ENCODE assay signal across 24 cellular contexts in genomic region chr7:47624660-47625059, GRCh38. TPM values are rescaled to one million over a fixed set of nuclear protein-coding genes. Genes with fewer than 3 reads are reported as not detected.
"Had no signal": no experiment of that assay in that cellular context is flagged by ENCODE, and none has a peak within 500 bp of the region (broad histone marks: within the 10 kb centered on the region; RNA-seq: fewer than 3 reads in every experiment).

No MANE protein-coding gene starts in this region.

- DNase-seq: activated CD8-positive, alpha-beta memory T cell treated with anti-CD3 and anti-CD28 coated beads for 24 hours; activated CD8-positive, alpha-beta memory T cell treated with anti-CD3 and anti-CD28 coated beads, Interleukin-2, amount 50 U/mL, for 48 hours; activated naive CD4-positive, alpha-beta T cell treated with Interleukin-2 at 50 U/mL for 16 hours; activated naive CD8-positive, alpha-beta T cell treated with anti-CD3 and anti-CD28 coated beads for 36 hours; activated T-cell treated with anti-CD3 and anti-CD28 coated beads, Interleukin-2, amount 50 U/mL, for 4 hours; amniotic stem cell; dorsolateral prefrontal cortex; glutamatergic neuron; immature natural killer cell; left lung; naive thymus-derived CD4-positive, alpha-beta T cell; pancreas; psoas muscle; stimulated activated CD4-positive, alpha-beta T cell treated with anti-CD3 and anti-CD28 coated beads, Interleukin-4, amount 100 ng/mL, for 4 hours; stimulated activated naive CD8-positive, alpha-beta T cell treated with anti-CD3 and anti-CD28 coated beads, Interleukin-15, amount 100 ng/mL, for 72 hours; T-helper 9 cell; tibial artery had no signal

- H3K4me2 ChIP-seq: hepatocyte had no signal

- H2AFZ ChIP-seq: hepatocyte had no signal

- H3K4me1 ChIP-seq: breast epithelium, psoas muscle had no signal

- H3K9me3 ChIP-seq: breast epithelium, esophagus muscularis mucosa, left lung, neutrophil, pancreas, psoas muscle, right atrium auricular region, tibial artery had no signal

- H3K79me2 ChIP-seq: hepatocyte had no signal

- H3K27me3 ChIP-seq: breast epithelium, esophagus muscularis mucosa, hepatocyte, left lung, neutrophil, pancreas, right atrium auricular region, tibial artery had no signal

- H3K27ac ChIP-seq: dorsolateral prefrontal cortex, hepatocyte, left lung, neutrophil, pancreas, psoas muscle, right atrium auricular region had no signal

- ATAC-seq: activated T-cell treated with anti-CD3 and anti-CD28 coated beads, Interleukin-2, amount 50 U/mL, for 4 hours; left lung; naive thymus-derived CD4-positive, alpha-beta T cell; pancreas; psoas muscle; stimulated activated naive CD8-positive, alpha-beta T cell treated with anti-CD3 and anti-CD28 coated beads, Interleukin-15, amount 100 ng/mL, for 72 hours; WTC11 had no signal

- H3K36me3 ChIP-seq: breast epithelium, esophagus muscularis mucosa, left lung, neutrophil, pancreas, right atrium auricular region, tibial artery had no signal

- H3K4me3 ChIP-seq: breast epithelium, dorsolateral prefrontal cortex, esophagus muscularis mucosa, hepatocyte, left lung, lung, pancreas, psoas muscle, right atrium auricular region, tibial artery had no signal

RNA-seq across cellular contexts. Expression of gene TNS3, which starts 42.7 kb away (rescaled TPM):
- polyA plus RNA-seq: naive thymus-derived CD4-positive, alpha-beta T cell had no signal
